ENCODE assay signal across 2 cellular contexts in genomic region chr16:86757704-86758040, GRCh38.
TF ChIP-seq lines count a peak whose summit lies in the region.

No MANE protein-coding gene starts in this region.

TF ChIP-seq in IMR-90, 13 proteins besides CTCF, POLR2A, EP300 and RAD21:
- TF ChIP-seq MAFK (IDR thresholded peaks at IDR 0.05; ENCODE audit: low read depth, low read length) (no peak), RCOR1 (IDR thresholded peaks at IDR 0.05; ENCODE audit: insufficient replicate concordance, low read length) (no peak), MXI1 (IDR thresholded peaks at IDR 0.05; ENCODE audit: borderline replicate concordance, low read depth, low read length) (no peak), RFX5 (IDR thresholded peaks at IDR 0.05; ENCODE audit: low read depth, low read length) (no peak), CHD1 (IDR thresholded peaks at IDR 0.05; ENCODE audit: low read depth, low read length) (no peak), CEBPB (IDR thresholded peaks at IDR 0.05; ENCODE audit: low read depth, low read length) (no peak), MAZ (IDR thresholded peaks at IDR 0.05; ENCODE audit: borderline replicate concordance, low read depth, low read length) (no peak), NFE2L2 (IDR thresholded peaks at IDR 0.05; ENCODE audit: low read depth, low read length) (no peak), FOS (IDR thresholded peaks at IDR 0.05; ENCODE audit: low read depth, low read length) (no peak), BHLHE40 (IDR thresholded peaks at IDR 0.05; ENCODE audit: low read depth, low read length) (no peak), SMC3 (IDR thresholded peaks at IDR 0.05; ENCODE audit: low read depth, low read length) (no peak), ELK1 (IDR thresholded peaks at IDR 0.05; ENCODE audit: borderline replicate concordance, low read depth, low read length) (no peak)
- TF ChIP-seq, protein P1, sequence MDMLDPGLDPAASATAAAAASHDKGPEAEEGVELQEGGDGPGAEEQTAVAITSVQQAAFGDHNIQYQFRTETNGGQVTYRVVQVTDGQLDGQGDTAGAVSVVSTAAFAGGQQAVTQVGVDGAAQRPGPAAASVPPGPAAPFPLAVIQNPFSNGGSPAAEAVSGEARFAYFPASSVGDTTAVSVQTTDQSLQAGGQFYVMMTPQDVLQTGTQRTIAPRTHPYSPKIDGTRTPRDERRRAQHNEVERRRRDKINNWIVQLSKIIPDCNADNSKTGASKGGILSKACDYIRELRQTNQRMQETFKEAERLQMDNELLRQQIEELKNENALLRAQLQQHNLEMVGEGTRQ (IDR thresholded peaks at IDR 0.05; ENCODE audit: low read depth, low read length), result no peak

TF ChIP-seq in H1, 55 proteins besides CTCF, POLR2A, EP300 and RAD21:
- peak; percentile 72; the same call in 1 of the 2 replicates for TF ChIP-seq KDM1A (IDR thresholded peaks at IDR 0.05; ENCODE audit: borderline replicate concordance, low read length)
- TF ChIP-seq CHD2 (IDR thresholded peaks at IDR 0.05; ENCODE audit: low read length), result no peak
